In the genomic region with DNA sequence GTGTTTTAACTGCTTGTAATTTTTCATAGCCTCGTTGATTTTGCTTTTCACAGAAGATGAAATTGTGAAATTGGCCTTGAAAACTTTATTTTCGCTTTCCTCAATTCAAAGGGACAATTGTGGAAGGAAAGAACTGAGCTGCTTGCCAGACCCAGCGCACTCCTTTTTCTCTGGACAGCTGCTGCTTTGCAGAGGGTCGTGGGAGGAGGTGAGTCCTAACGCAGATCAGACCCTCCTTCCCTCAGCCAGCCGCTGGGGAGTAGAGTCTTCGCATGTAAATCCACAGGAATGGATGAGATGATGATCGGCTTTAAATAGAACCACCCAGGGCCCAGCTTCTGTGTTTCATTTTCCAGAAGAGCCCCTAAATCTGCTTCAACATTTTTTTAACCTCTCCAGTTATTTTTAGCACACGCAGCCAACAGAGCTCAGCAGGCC, we compare ENCODE assay signal across 10 cellular contexts. TPM values are rescaled to one million over a fixed set of nuclear protein-coding genes. Genes with fewer than 3 reads are reported as not detected.
DNase-seq lines count a peak whose midpoint lies in the region; ATAC-seq, FAIRE-seq and TF ChIP-seq lines count a peak whose summit lies in the region.
"Had no signal": no experiment of that assay in that cellular context is flagged by ENCODE, and none has a peak within 500 bp of the region (broad histone marks: within the 10 kb centered on the region; RNA-seq: fewer than 3 reads in every experiment).

No MANE protein-coding gene starts in this region.

- peaks cover 35% of the 10 kb centered on the region for H3K4me1 Mint-ChIP-seq in activated naive CD8-positive, alpha-beta T cell treated with anti-CD3 and anti-CD28 coated beads, Interleukin-2, amount 50 U/mL, for 24 hours
- H3K4me1 Mint-ChIP-seq in stimulated activated memory B cell treated with anti-CD40 and anti-IgM and Interleukin-4, amounts not matched to agents 10 μg/mL and 1 μg/mL and 100 μg/mL, for 72 hours = peaks cover 31% of the 10 kb centered on the region
- peaks cover 42% of the 10 kb centered on the region in 2 donors for H3K4me1 Mint-ChIP-seq in natural killer cell

- peaks cover 3% of the 10 kb centered on the region for H3K27me3 Mint-ChIP-seq in activated naive CD8-positive, alpha-beta T cell treated with anti-CD3 and anti-CD28 coated beads, Interleukin-2, amount 50 U/mL, for 24 hours
- H3K27me3 Mint-ChIP-seq in stimulated activated memory B cell treated with anti-CD40 and anti-IgM and Interleukin-4, amounts not matched to agents 10 μg/mL and 1 μg/mL and 100 μg/mL, for 72 hours = no peaks in the 10 kb centered on the region
- H3K27me3 Mint-ChIP-seq in natural killer cell (ENCODE audit: low read depth in 2 of 2) = no peaks in the 10 kb centered on the region

- H3K4me3 ChIP-seq in right cardiac atrium (ENCODE audit: low read length) = peak overlapping the region; percentile 44

- peak; percentile 66 for FAIRE-seq in GM19239 (lab: Jason Lieb, UNC)

- H3K9me3 ChIP-seq in right cardiac atrium (ENCODE audit: control insufficient read depth, low read length) = no peaks in the 10 kb centered on the region

- H3K9me3 Mint-ChIP-seq in activated naive CD8-positive, alpha-beta T cell treated with anti-CD3 and anti-CD28 coated beads, Interleukin-2, amount 50 U/mL, for 24 hours = no peaks in the 10 kb centered on the region
- no peaks in the 10 kb centered on the region for H3K9me3 Mint-ChIP-seq in stimulated activated memory B cell treated with anti-CD40 and anti-IgM and Interleukin-4, amounts not matched to agents 10 μg/mL and 1 μg/mL and 100 μg/mL, for 72 hours
- no peaks in the 10 kb centered on the region for H3K9me3 Mint-ChIP-seq in natural killer cell

- H3K36me3 Mint-ChIP-seq in activated naive CD8-positive, alpha-beta T cell treated with anti-CD3 and anti-CD28 coated beads, Interleukin-2, amount 50 U/mL, for 24 hours (ENCODE audit: low read depth) = no peaks in the 10 kb centered on the region
- no peaks in the 10 kb centered on the region for H3K36me3 Mint-ChIP-seq in stimulated activated memory B cell treated with anti-CD40 and anti-IgM and Interleukin-4, amounts not matched to agents 10 μg/mL and 1 μg/mL and 100 μg/mL, for 72 hours
- H3K36me3 Mint-ChIP-seq in natural killer cell = no peaks in the 10 kb centered on the region

- intact Hi-C loops in right cardiac atrium (cut with DNase I) = no loop called here
- intact Hi-C loops in natural killer cell (cut with micrococcal nuclease) = no loop called here

- no peak for DNase-seq in GM19239 (ENCODE audit: insufficient read length, low spot score)
- no peak for DNase-seq in activated naive CD8-positive, alpha-beta T cell treated with anti-CD3 and anti-CD28 coated beads, Interleukin-2, amount 50 U/mL, for 24 hours
- DNase-seq in right cardiac atrium = no peak
- DNase-seq in activated CD8-positive, alpha-beta memory T cell treated with anti-CD3 and anti-CD28 coated beads, Interleukin-2, amount 50 U/mL, for 48 hours = no peak
- DNase-seq in EL = no peak
- no peak for DNase-seq in natural killer cell
- DNase-seq in activated CD8-positive, alpha-beta memory T cell treated with anti-CD3 and anti-CD28 coated beads for 24 hours = no peak
- DNase-seq: stimulated activated CD4-positive, alpha-beta T cell treated with anti-CD3 and anti-CD28 coated beads, Interleukin-1b, Interleukin-23, amount 100 ng/mL, for 48 hours had no signal

- H3K4me3 Mint-ChIP-seq in activated naive CD8-positive, alpha-beta T cell treated with anti-CD3 and anti-CD28 coated beads, Interleukin-2, amount 50 U/mL, for 24 hours = peak overlapping the region; percentile 2
- peak overlapping the region; percentile 63 for H3K4me3 Mint-ChIP-seq in stimulated activated memory B cell treated with anti-CD40 and anti-IgM and Interleukin-4, amounts not matched to agents 10 μg/mL and 1 μg/mL and 100 μg/mL, for 72 hours
- H3K4me3 Mint-ChIP-seq in natural killer cell = no peak overlapping the region

- 18% methylated on average over 9 of the region's 9 CpGs for WGBS in right cardiac atrium

- H3K27ac ChIP-seq in right cardiac atrium (ENCODE audit: low read length) = no peak overlapping the region

- ATAC-seq in activated naive CD8-positive, alpha-beta T cell treated with anti-CD3 and anti-CD28 coated beads, Interleukin-2, amount 50 U/mL, for 24 hours = no peak
- ATAC-seq in right cardiac atrium (peak; percentile 21 to 29), natural killer cell (no peak)
- no peak for ATAC-seq in stimulated activated memory B cell treated with anti-CD40 and anti-IgM and Interleukin-4, amounts not matched to agents 10 μg/mL and 1 μg/mL and 100 μg/mL, for 72 hours
- ATAC-seq: HCT116 had no signal

- no peak for TF ChIP-seq CTCF in natural killer cell (IDR thresholded peaks at IDR 0.05)

- H3K27me3 ChIP-seq in right cardiac atrium (ENCODE audit: control insufficient read depth, insufficient read depth) = no peaks in the 10 kb centered on the region

- H3K4me1 ChIP-seq in right cardiac atrium (ENCODE audit: control insufficient read depth, insufficient read depth, low read length) = peaks cover 3% of the 10 kb centered on the region

- no peak overlapping the region for H3K27ac Mint-ChIP-seq in activated naive CD8-positive, alpha-beta T cell treated with anti-CD3 and anti-CD28 coated beads, Interleukin-2, amount 50 U/mL, for 24 hours
- peak overlapping the region; percentile 78 for H3K27ac Mint-ChIP-seq in stimulated activated memory B cell treated with anti-CD40 and anti-IgM and Interleukin-4, amounts not matched to agents 10 μg/mL and 1 μg/mL and 100 μg/mL, for 72 hours
- H3K27ac Mint-ChIP-seq in natural killer cell = no peak overlapping the region

RNA-seq across cellular contexts. Expression of a gene that starts 42.7 kb away (rescaled TPM):
- 10 to 100 TPM; 47.9 to 64.4 (median 53.0) TPM for total RNA-seq in right cardiac atrium
- 51.8 TPM for polyA plus RNA-seq in right cardiac atrium
- total RNA-seq in natural killer cell = 10 to 100 TPM; 80.0 to 89.5 (median 86.9) TPM

Comparison
In these comparisons a context has a peak if more than half of its experiments do, and no peak if none do; other contexts are left out.
1. ATAC-seq: peak in right cardiac atrium (2 of 2); none in activated naive CD8-positive, alpha-beta T cell treated with anti-CD3 and anti-CD28 coated beads, Interleukin-2, amount 50 U/mL, for 24 hours (single experiment), stimulated activated memory B cell treated with anti-CD40 and anti-IgM and Interleukin-4, amounts not matched to agents 10 μg/mL and 1 μg/mL and 100 μg/mL, for 72 hours (single experiment) and natural killer cell (0 of 3).